Comparison of ENCODE assay signal across 25 cellular contexts in genomic region chr14:92314182-92314581, GRCh38.
"Had no signal": no experiment of that assay in that cellular context is flagged by ENCODE, and none has a peak within 500 bp of the region (broad histone marks: within the 10 kb centered on the region; RNA-seq: fewer than 3 reads in every experiment).

No MANE protein-coding gene starts in this region.

- H3K9me3 ChIP-seq: esophagus squamous epithelium, neutrophil, pancreas, prostate gland, right atrium auricular region, suprapubic skin, transverse colon, upper lobe of right lung, uterus had no signal

- H3K4me1 ChIP-seq: pancreas, prostate gland, right atrium auricular region, suprapubic skin, transverse colon, upper lobe of right lung, uterus had no signal

- DNase-seq: cerebellar nuclear complex; cortex of kidney; effector memory CD8-positive, alpha-beta T cell; erythroblast; esophagus squamous epithelium; head of caudate nucleus; kidney; pancreas; small intestine; stimulated activated CD4-positive, alpha-beta T cell treated with anti-CD3 and anti-CD28 coated beads, Interleukin-15, amount 100 ng/mL, for 24 hours; stimulated activated CD4-positive, alpha-beta T cell treated with anti-CD3 and anti-CD28 coated beads, Interleukin-2, amount 100 ng/mL, for 48 hours; stimulated activated naive B cell treated with anti-CD40 and anti-IgM and Interleukin-4, amounts not matched to agents 10 μg/mL and 1 μg/mL and 100 μg/mL, for 72 hours; transverse colon; upper lobe of right lung; uterus had no signal

- H3K27ac Mint-ChIP-seq: effector memory CD8-positive, alpha-beta T cell; memory B cell; natural killer cell treated with Interleukin-12 subunit alpha and Interleukin-12 subunit beta and Interleukin-15 and Interleukin-18, amount 100 ng/mL, for 72 hours; stimulated activated naive B cell treated with anti-CD40 and anti-IgM and Interleukin-4, amounts not matched to agents 10 μg/mL and 1 μg/mL and 100 μg/mL, for 72 hours; stimulated activated naive CD8-positive, alpha-beta T cell treated with anti-CD3 and anti-CD28 coated beads, Interleukin-15, Interleukin-2, amounts not matched to agents 100 ng/mL and 50 ng/mL, for 24 hours had no signal

- ATAC-seq: effector memory CD8-positive, alpha-beta T cell; left lobe of liver; natural killer cell treated with Interleukin-12 subunit alpha and Interleukin-12 subunit beta and Interleukin-15 and Interleukin-18, amount 100 ng/mL, for 72 hours; pancreas; stimulated activated naive B cell treated with anti-CD40 and anti-IgM and Interleukin-4, amounts not matched to agents 10 μg/mL and 1 μg/mL and 100 μg/mL, for 72 hours; upper lobe of right lung had no signal

- H3K27ac ChIP-seq: esophagus squamous epithelium, neutrophil, pancreas, prostate gland, right atrium auricular region, suprapubic skin, transverse colon, upper lobe of right lung, uterus had no signal

- H3K4me3 ChIP-seq: esophagus squamous epithelium, lung, pancreas, prostate gland, right atrium auricular region, suprapubic skin, transverse colon, upper lobe of right lung, uterus had no signal

- H3K27me3 ChIP-seq: pancreas, right atrium auricular region, upper lobe of right lung, uterus had no signal

- H3K4me3 Mint-ChIP-seq: effector memory CD8-positive, alpha-beta T cell; memory B cell; natural killer cell treated with Interleukin-12 subunit alpha and Interleukin-12 subunit beta and Interleukin-15 and Interleukin-18, amount 100 ng/mL, for 72 hours; neural crest cell; stimulated activated naive B cell treated with anti-CD40 and anti-IgM and Interleukin-4, amounts not matched to agents 10 μg/mL and 1 μg/mL and 100 μg/mL, for 72 hours; stimulated activated naive CD8-positive, alpha-beta T cell treated with anti-CD3 and anti-CD28 coated beads, Interleukin-15, Interleukin-2, amounts not matched to agents 100 ng/mL and 50 ng/mL, for 24 hours had no signal

- H3K9me3 Mint-ChIP-seq: effector memory CD8-positive, alpha-beta T cell; natural killer cell treated with Interleukin-12 subunit alpha and Interleukin-12 subunit beta and Interleukin-15 and Interleukin-18, amount 100 ng/mL, for 72 hours; neural crest cell had no signal

- H3K36me3 ChIP-seq: esophagus squamous epithelium, neutrophil, pancreas, prostate gland, right atrium auricular region, suprapubic skin, transverse colon, upper lobe of right lung, uterus had no signal

- H3K4me1 Mint-ChIP-seq: stimulated activated naive B cell treated with anti-CD40 and anti-IgM and Interleukin-4, amounts not matched to agents 10 μg/mL and 1 μg/mL and 100 μg/mL, for 72 hours had no signal

- H3K36me3 Mint-ChIP-seq: natural killer cell treated with Interleukin-12 subunit alpha and Interleukin-12 subunit beta and Interleukin-15 and Interleukin-18, amount 100 ng/mL, for 72 hours; stimulated activated naive B cell treated with anti-CD40 and anti-IgM and Interleukin-4, amounts not matched to agents 10 μg/mL and 1 μg/mL and 100 μg/mL, for 72 hours had no signal
